Comparison of ENCODE assay signal across 33 cellular contexts in genomic region chr4:62927574-62927973, GRCh38.
"Had no signal": no experiment of that assay in that cellular context is flagged by ENCODE, and none has a peak within 500 bp of the region (broad histone marks: within the 10 kb centered on the region; RNA-seq: fewer than 3 reads in every experiment).

No MANE protein-coding gene starts in this region.

- ATAC-seq: activated CD8-positive, alpha-beta T cell treated with anti-CD3 and anti-CD28 coated beads for 36 hours; activated naive CD4-positive, alpha-beta T cell treated with anti-CD3 and anti-CD28 coated beads, Interleukin-2, amount 50 U/mL, for 72 hours; activated T-cell treated with anti-CD3 and anti-CD28 coated beads, Interleukin-2, amount 50 U/mL, for 4 hours; activated T-cell treated with anti-CD3 and anti-CD28 coated beads, Interleukin-2, amount 50 U/mL, for 72 hours; activated T-helper 17 cell treated with anti-CD3 and anti-CD28 coated beads, Interleukin-2, amount 50 U/mL, for 72 hours; body of pancreas had no signal

- H3K27me3 ChIP-seq: adrenal gland, body of pancreas, brain microvascular endothelial cell, breast epithelium had no signal

- H3K4me1 ChIP-seq: adrenal gland, body of pancreas, breast epithelium had no signal

- H3K9me3 ChIP-seq: adrenal gland, body of pancreas, breast epithelium had no signal

- H3K27ac ChIP-seq: adrenal gland, body of pancreas, brain microvascular endothelial cell, breast epithelium, VCaP had no signal

- H3K4me3 ChIP-seq: adrenal gland, body of pancreas, breast epithelium had no signal

- H3K36me3 ChIP-seq: adrenal gland, brain microvascular endothelial cell, breast epithelium had no signal

- DNase-seq: activated B cell treated with CpG ODN at 0.5 μM for 24 hours; activated CD4-positive, alpha-beta memory T cell treated with anti-CD3 and anti-CD28 coated beads for 36 hours; activated CD4-positive, alpha-beta T cell treated with anti-CD3 and anti-CD28 coated beads for 4 hours; activated CD4-positive, alpha-beta T cell treated with anti-CD3 and anti-CD28 coated beads, Interleukin-2, amount 10 ng/mL, durations not matched to agents 24 days and 14 days; activated CD4-positive, alpha-beta T cell treated with anti-CD3 and anti-CD28 coated beads, Interleukin-2, amount 50 U/mL, for 1 hour; activated CD4-positive, alpha-beta T cell treated with anti-CD3 and anti-CD28 coated beads, Interleukin-2, amount 50 U/mL, for 4 hours; activated CD4-positive, CD25-positive, alpha-beta regulatory T cell treated with anti-CD3 and anti-CD28 coated beads, Interleukin-2, amount 50 U/mL, for 72 hours; activated CD8-positive, alpha-beta memory T cell treated with anti-CD3 and anti-CD28 coated beads, Interleukin-2, amount 50 U/mL, for 4 hours; activated CD8-positive, alpha-beta T cell treated with anti-CD3 and anti-CD28 coated beads for 36 hours; activated effector memory CD4-positive, alpha-beta T cell treated with anti-CD3 and anti-CD28 coated beads, Interleukin-2, amount 50 U/mL, for 16 hours; activated gamma-delta T cell treated with Interleukin-2 at 50 U/mL for 16 hours; activated naive CD4-positive, alpha-beta T cell; activated naive CD4-positive, alpha-beta T cell treated with anti-CD3 and anti-CD28 coated beads for 36 hours; activated naive CD4-positive, alpha-beta T cell treated with anti-CD3 and anti-CD28 coated beads, Interleukin-2, amount 50 U/mL, for 16 hours; activated naive CD8-positive, alpha-beta T cell treated with anti-CD3 and anti-CD28 coated beads for 36 hours; activated T-cell treated with anti-CD3 and anti-CD28 coated beads for 4 hours; activated T-cell treated with anti-CD3 and anti-CD28 coated beads, Interleukin-2, amount 50 U/mL, for 1 hour; activated T-cell treated with anti-CD3 and anti-CD28 coated beads, Interleukin-2, amount 50 U/mL, for 4 hours; activated T-cell treated with anti-CD3 and anti-CD28 coated beads, Interleukin-2, amount 50 U/mL, for 72 hours; adrenal gland; amniotic stem cell; aorta; body of pancreas; brain microvascular endothelial cell; caudate nucleus; cerebellar nuclear complex; T-helper 1 cell; T-helper 2 cell; T-helper 9 cell had no signal
